In the genomic region with DNA sequence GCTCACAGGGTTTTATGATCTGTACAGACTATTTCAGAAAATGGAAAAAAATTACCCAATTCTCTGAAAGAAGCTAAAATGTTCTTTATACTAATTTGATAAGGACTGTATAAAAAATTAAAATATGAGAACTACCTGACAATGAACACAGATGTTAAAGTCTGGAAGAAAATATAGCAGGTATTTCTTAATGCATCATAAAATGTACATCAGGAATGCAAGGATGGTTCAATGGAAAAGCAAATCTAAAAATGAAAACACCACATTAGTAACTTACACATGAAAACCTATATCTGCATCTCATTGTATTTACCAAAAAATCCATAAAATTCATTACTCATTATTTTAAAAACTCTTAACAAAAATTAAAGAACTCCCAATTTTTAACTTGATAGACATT, we compare ENCODE assay signal across 26 cellular contexts. TPM values are rescaled to one million over a fixed set of nuclear protein-coding genes. Genes with fewer than 3 reads are reported as not detected.
"Had no signal": no experiment of that assay in that cellular context is flagged by ENCODE, and none has a peak within 500 bp of the region (broad histone marks: within the 10 kb centered on the region; RNA-seq: fewer than 3 reads in every experiment).

No MANE protein-coding gene starts in this region.

- H3K4me1 Mint-ChIP-seq: mesothelial cell of epicardium; naive B cell; naive thymus-derived CD8-positive, alpha-beta T cell had no signal

- H3K36me3 ChIP-seq: esophagus squamous epithelium, gastrocnemius medialis, heart right ventricle, left lung, lower lobe of right lung had no signal

- H3K4me3 ChIP-seq: esophagus squamous epithelium, gastrocnemius medialis, heart right ventricle, left lung, lower lobe of right lung, mucosa of descending colon had no signal

- ATAC-seq: effector memory CD8-positive, alpha-beta T cell; esophagus mucosa; gastrocnemius medialis; heart right ventricle; left cardiac atrium; left lung; left ventricle myocardium superior; lower lobe of right lung; mucosa of descending colon; naive thymus-derived CD8-positive, alpha-beta T cell had no signal

- H3K27ac Mint-ChIP-seq: dendritic cell treated with granulocyte-macrophage colony-stimulating factor and Interleukin-4, amounts not matched to agents 40 ng/mL and 50 ng/mL, for 4 days; effector memory CD8-positive, alpha-beta T cell; endodermal cell; mesothelial cell of epicardium; naive B cell; naive thymus-derived CD8-positive, alpha-beta T cell had no signal

- H3K27ac ChIP-seq: epithelial cell of prostate, esophagus squamous epithelium, gastrocnemius medialis, heart right ventricle, left lung, lower lobe of right lung had no signal

- H3K9me3 ChIP-seq: esophagus squamous epithelium, gastrocnemius medialis, lower lobe of right lung, mucosa of descending colon had no signal

- H3K4me1 ChIP-seq: esophagus squamous epithelium, left lung, lower lobe of right lung had no signal

- DNase-seq: cortex of kidney; effector CD8-positive, alpha-beta T cell; effector memory CD8-positive, alpha-beta T cell; endodermal cell; erythroblast; esophagus squamous epithelium; foreskin fibroblast; foreskin melanocyte; gastrocnemius medialis; glutamatergic neuron; head of caudate nucleus; heart right ventricle; hippocampal formation; islet precursor cell; left cardiac atrium; left lung; left ventricle myocardium superior; lower lobe of right lung; mesenchymal stem cell; mucosa of descending colon; naive B cell; naive thymus-derived CD8-positive, alpha-beta T cell had no signal

- H3K27me3 ChIP-seq: esophagus squamous epithelium, gastrocnemius medialis, heart right ventricle, left lung had no signal

- H3K4me3 Mint-ChIP-seq: dendritic cell treated with granulocyte-macrophage colony-stimulating factor and Interleukin-4, amounts not matched to agents 40 ng/mL and 50 ng/mL, for 4 days; effector memory CD8-positive, alpha-beta T cell; endodermal cell; mesothelial cell of epicardium; naive B cell; naive thymus-derived CD8-positive, alpha-beta T cell had no signal

- H3K27me3 Mint-ChIP-seq: dendritic cell treated with granulocyte-macrophage colony-stimulating factor and Interleukin-4, amounts not matched to agents 40 ng/mL and 50 ng/mL, for 4 days had no signal

- H3K9me3 Mint-ChIP-seq: dendritic cell treated with granulocyte-macrophage colony-stimulating factor and Interleukin-4, amounts not matched to agents 40 ng/mL and 50 ng/mL, for 4 days; effector memory CD8-positive, alpha-beta T cell had no signal

RNA-seq across cellular contexts. Expression of a gene that starts 39.4 kb away (rescaled TPM):
- polyA plus RNA-seq: naive thymus-derived CD8-positive, alpha-beta T cell had no signal
